Comparison of ENCODE assay signal across 17 cellular contexts in genomic region chr7:129851810-129852209, GRCh38.
"Had no signal": no experiment of that assay in that cellular context is flagged by ENCODE, and none has a peak within 500 bp of the region (broad histone marks: within the 10 kb centered on the region; RNA-seq: fewer than 3 reads in every experiment).

No MANE protein-coding gene starts in this region.

- DNase-seq: activated B cell treated with CpG ODN at 0.5 μM for 24 hours; activated CD4-positive, alpha-beta T cell treated with anti-CD3 and anti-CD28 coated beads, Interleukin-2, amount 10 ng/mL, durations not matched to agents 7 days and 5 days; activated CD8-positive, alpha-beta memory T cell treated with anti-CD3 and anti-CD28 coated beads for 24 hours; activated naive CD4-positive, alpha-beta T cell treated with anti-CD3 and anti-CD28 coated beads, Interleukin-2, amount 50 U/mL, for 16 hours; activated T-cell treated with anti-CD3 and anti-CD28 coated beads for 4 hours; effector memory CD8-positive, alpha-beta T cell; gastrocnemius medialis; heart right ventricle; posterior cingulate gyrus; right cardiac atrium; stimulated activated naive B cell treated with anti-CD40 and anti-IgM and Interleukin-4, amounts not matched to agents 10 μg/mL and 1 μg/mL and 100 μg/mL, for 72 hours; T-helper 1 cell; transverse colon had no signal

- H3K9me3 ChIP-seq: gastrocnemius medialis, heart right ventricle, transverse colon had no signal

- H3K27me3 Mint-ChIP-seq: activated B cell treated with CpG ODN at 0.5 μM for 24 hours; activated CD4-positive, alpha-beta T cell treated with anti-CD3 and anti-CD28 coated beads, Interleukin-2, amount 10 ng/mL, durations not matched to agents 7 days and 5 days; activated T-helper 17 cell treated with anti-CD3 and anti-CD28 coated beads, Interleukin-2, amount 50 U/mL, for 72 hours; brain; dendritic cell treated with granulocyte-macrophage colony-stimulating factor and Interleukin-4, amounts not matched to agents 40 ng/mL and 50 ng/mL, for 4 days; effector memory CD8-positive, alpha-beta T cell; stimulated activated naive B cell treated with anti-CD40 and anti-IgM and Interleukin-4, amounts not matched to agents 10 μg/mL and 1 μg/mL and 100 μg/mL, for 72 hours had no signal

- H3K27me3 ChIP-seq: gastrocnemius medialis, heart right ventricle, transverse colon had no signal

- H3K4me3 ChIP-seq: gastrocnemius medialis, heart right ventricle, transverse colon had no signal

- H3K9me3 Mint-ChIP-seq: activated B cell treated with CpG ODN at 0.5 μM for 24 hours; activated CD4-positive, alpha-beta T cell treated with anti-CD3 and anti-CD28 coated beads, Interleukin-2, amount 10 ng/mL, durations not matched to agents 7 days and 5 days; activated T-helper 17 cell treated with anti-CD3 and anti-CD28 coated beads, Interleukin-2, amount 50 U/mL, for 72 hours; brain; dendritic cell treated with granulocyte-macrophage colony-stimulating factor and Interleukin-4, amounts not matched to agents 40 ng/mL and 50 ng/mL, for 4 days; effector memory CD8-positive, alpha-beta T cell; stimulated activated naive B cell treated with anti-CD40 and anti-IgM and Interleukin-4, amounts not matched to agents 10 μg/mL and 1 μg/mL and 100 μg/mL, for 72 hours had no signal

- H3K27ac ChIP-seq: epithelial cell of prostate, gastrocnemius medialis, transverse colon had no signal

- H3K27ac Mint-ChIP-seq: activated B cell treated with CpG ODN at 0.5 μM for 24 hours; activated CD4-positive, alpha-beta T cell treated with anti-CD3 and anti-CD28 coated beads, Interleukin-2, amount 10 ng/mL, durations not matched to agents 7 days and 5 days; activated T-helper 17 cell treated with anti-CD3 and anti-CD28 coated beads, Interleukin-2, amount 50 U/mL, for 72 hours; dendritic cell treated with granulocyte-macrophage colony-stimulating factor and Interleukin-4, amounts not matched to agents 40 ng/mL and 50 ng/mL, for 4 days; effector memory CD8-positive, alpha-beta T cell; stimulated activated naive B cell treated with anti-CD40 and anti-IgM and Interleukin-4, amounts not matched to agents 10 μg/mL and 1 μg/mL and 100 μg/mL, for 72 hours had no signal

- H3K36me3 ChIP-seq: gastrocnemius medialis, transverse colon had no signal

- ATAC-seq: activated T-helper 17 cell treated with anti-CD3 and anti-CD28 coated beads, Interleukin-2, amount 50 U/mL, for 72 hours; effector memory CD8-positive, alpha-beta T cell; gastrocnemius medialis; heart right ventricle; right cardiac atrium; stimulated activated naive B cell treated with anti-CD40 and anti-IgM and Interleukin-4, amounts not matched to agents 10 μg/mL and 1 μg/mL and 100 μg/mL, for 72 hours had no signal

- H3K4me3 Mint-ChIP-seq: activated B cell treated with CpG ODN at 0.5 μM for 24 hours; activated CD4-positive, alpha-beta T cell treated with anti-CD3 and anti-CD28 coated beads, Interleukin-2, amount 10 ng/mL, durations not matched to agents 7 days and 5 days; activated T-helper 17 cell treated with anti-CD3 and anti-CD28 coated beads, Interleukin-2, amount 50 U/mL, for 72 hours; brain; dendritic cell treated with granulocyte-macrophage colony-stimulating factor and Interleukin-4, amounts not matched to agents 40 ng/mL and 50 ng/mL, for 4 days; effector memory CD8-positive, alpha-beta T cell; stimulated activated naive B cell treated with anti-CD40 and anti-IgM and Interleukin-4, amounts not matched to agents 10 μg/mL and 1 μg/mL and 100 μg/mL, for 72 hours had no signal
